In the genomic region with DNA sequence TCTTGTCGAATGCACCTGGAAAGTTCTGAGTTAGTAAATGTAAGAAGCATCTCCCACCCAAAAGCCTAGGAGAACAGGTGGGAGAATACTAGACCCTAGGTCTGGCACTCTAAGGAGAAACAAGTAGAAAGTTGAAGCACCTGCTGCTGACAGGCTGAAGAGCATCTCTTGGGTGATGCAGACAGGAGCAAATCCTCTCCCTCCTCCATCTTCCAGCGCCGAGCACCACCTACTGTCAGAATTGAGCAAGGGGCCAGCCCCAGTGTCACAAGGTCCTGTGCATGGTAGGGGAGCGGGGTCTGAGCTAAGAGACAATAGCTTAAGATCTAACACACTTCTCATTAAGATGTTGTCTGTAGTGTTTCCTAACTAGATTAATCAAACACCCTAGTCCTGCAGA, we compare ENCODE assay signal across 1 cellular context.
TF ChIP-seq lines count a peak whose summit lies in the region.

No MANE protein-coding gene starts in this region.

TF ChIP-seq in SK-N-SH, 30 proteins besides CTCF, POLR2A, EP300 and RAD21 (continued from another document):
- TF ChIP-seq PBX3 (IDR thresholded peaks at IDR 0.05) (no peak), TCF12 (IDR thresholded peaks at IDR 0.05) (no peak), SMC3 (IDR thresholded peaks at IDR 0.05; ENCODE audit: low read depth, low read length) (no peak; the same call in 1 of the 2 replicates), YY1 (IDR thresholded peaks at IDR 0.05; ENCODE audit: low read depth) (no peak), TAF1 (IDR thresholded peaks at IDR 0.05; ENCODE audit: borderline replicate concordance, low read depth, low read length) (no peak), FOXJ3 (CRISPR knock-in tag; IDR thresholded peaks at IDR 0.05) (no peak), POLR2AphosphoS5 (IDR thresholded peaks at IDR 0.05; ENCODE audit: low read depth, low read length) (no peak), GATA2 (CRISPR knock-in tag; IDR thresholded peaks at IDR 0.05) (no peak), MEF2A (IDR thresholded peaks at IDR 0.05; ENCODE audit: borderline replicate concordance, low read depth) (no peak)
- TF ChIP-seq, protein P1, sequence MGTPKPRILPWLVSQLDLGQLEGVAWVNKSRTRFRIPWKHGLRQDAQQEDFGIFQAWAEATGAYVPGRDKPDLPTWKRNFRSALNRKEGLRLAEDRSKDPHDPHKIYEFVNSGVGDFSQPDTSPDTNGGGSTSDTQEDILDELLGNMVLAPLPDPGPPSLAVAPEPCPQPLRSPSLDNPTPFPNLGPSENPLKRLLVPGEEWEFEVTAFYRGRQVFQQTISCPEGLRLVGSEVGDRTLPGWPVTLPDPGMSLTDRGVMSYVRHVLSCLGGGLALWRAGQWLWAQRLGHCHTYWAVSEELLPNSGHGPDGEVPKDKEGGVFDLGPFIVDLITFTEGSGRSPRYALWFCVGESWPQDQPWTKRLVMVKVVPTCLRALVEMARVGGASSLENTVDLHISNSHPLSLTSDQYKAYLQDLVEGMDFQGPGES (IDR thresholded peaks at IDR 0.05; ENCODE audit: low read depth, low read length), result no peak
